ENCODE assay signal across 17 cellular contexts in the genomic region with DNA sequence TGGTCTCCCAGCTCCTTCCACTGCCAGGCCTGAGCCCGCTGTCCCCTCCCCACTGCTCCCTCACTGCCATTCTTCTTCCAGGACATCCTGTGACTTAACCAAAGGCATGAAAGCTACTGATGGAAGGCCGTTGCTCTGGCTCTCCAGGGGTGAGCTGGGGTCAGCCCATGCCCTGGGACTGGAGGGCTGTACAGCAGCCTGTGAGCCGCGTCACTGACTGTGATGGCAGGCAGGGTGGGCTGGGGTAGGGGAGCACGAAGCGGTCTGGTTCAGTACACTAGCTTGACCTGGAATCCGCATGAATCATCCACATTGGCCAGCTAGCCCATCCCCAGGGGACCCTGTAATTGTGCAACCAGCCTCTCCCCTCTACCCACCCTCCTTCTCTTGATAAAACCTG. TPM values are rescaled to one million over a fixed set of nuclear protein-coding genes. Genes with fewer than 3 reads are reported as not detected.
DNase-seq lines count a peak whose midpoint lies in the region; ATAC-seq and TF ChIP-seq lines count a peak whose summit lies in the region.
"Had no signal": no experiment of that assay in that cellular context is flagged by ENCODE, and none has a peak within 500 bp of the region (broad histone marks: within the 10 kb centered on the region; RNA-seq: fewer than 3 reads in every experiment).

No MANE protein-coding gene starts in this region.

- no peak for TF ChIP-seq RAD21 in SK-N-SH (IDR thresholded peaks at IDR 0.05; ENCODE audit: low read length)

- no peaks in the 10 kb centered on the region for H3K27me3 Mint-ChIP-seq in osteocyte (ENCODE audit: unreplicated experiment)

- peaks cover 15 to 27% of the 10 kb centered on the region in 2 donors for H3K4me1 ChIP-seq in ascending aorta
- peaks cover 10% of the 10 kb centered on the region for H3K4me1 ChIP-seq in upper lobe of right lung
- peaks cover 7 to 8% of the 10 kb centered on the region in 2 experiments; a peak in 2 of 4 replicates for H3K4me1 ChIP-seq in SK-N-SH (ENCODE audit: control insufficient read depth in 1 of 2, insufficient read depth in 2 of 2, low read depth in 1 of 2, low read length in 1 of 2)

- H3K9me3 Mint-ChIP-seq in osteocyte (ENCODE audit: unreplicated experiment) = no peaks in the 10 kb centered on the region
- H3K9me3 Mint-ChIP-seq: activated B cell treated with CpG ODN at 0.5 μM for 24 hours; stimulated activated naive CD8-positive, alpha-beta T cell treated with anti-CD3 and anti-CD28 coated beads, Interleukin-15, Interleukin-2, amounts not matched to agents 100 ng/mL and 50 ng/mL, for 24 hours had no signal

- H3K27ac Mint-ChIP-seq in osteocyte (ENCODE audit: unreplicated experiment) = peak overlapping the region; percentile 19
- H3K27ac Mint-ChIP-seq: stimulated activated naive CD8-positive, alpha-beta T cell treated with anti-CD3 and anti-CD28 coated beads, Interleukin-15, Interleukin-2, amounts not matched to agents 100 ng/mL and 50 ng/mL, for 24 hours had no signal

- H3K4me2 ChIP-seq in SK-N-SH = no peak overlapping the region

- H3K9ac ChIP-seq in SK-N-SH = no peak overlapping the region

- H3K4me3 Mint-ChIP-seq in osteocyte (ENCODE audit: unreplicated experiment) = no peak overlapping the region
- H3K4me3 Mint-ChIP-seq: activated B cell treated with CpG ODN at 0.5 μM for 24 hours; activated T-cell treated with anti-CD3 and anti-CD28 coated beads, Interleukin-2, amount 50 U/mL, for 4 hours; stimulated activated naive CD8-positive, alpha-beta T cell treated with anti-CD3 and anti-CD28 coated beads, Interleukin-15, Interleukin-2, amounts not matched to agents 100 ng/mL and 50 ng/mL, for 24 hours had no signal

- H3K27me3 ChIP-seq in ascending aorta (no peaks in the 10 kb centered on the region), upper lobe of right lung (no peaks in the 10 kb centered on the region), SK-N-SH (ENCODE audit: insufficient read depth) (no peaks in the 10 kb centered on the region)

- CTCF ChIA-PET in SK-N-SH (lab: Yijun Ruan, JAX) = interaction anchor here (0.8 to 1.5 kb wide), 2 partner anchors 64 to 302 kb away, joined by 3 to 4 read pairs; no protein-coding TSS in a partner anchor

- no peaks in the 10 kb centered on the region for H3F3A ChIP-seq in SK-N-SH (replicated peaks; ENCODE audit: insufficient read depth)

- 100% methylated on average over 2 of the region's 7 CpGs for WGBS in SK-N-SH (ENCODE audit: low lambda C conversion rate)

- no peaks in the 10 kb centered on the region for H4K20me1 ChIP-seq in SK-N-SH (ENCODE audit: insufficient read depth)

- TF ChIP-seq EP300 in SK-N-SH (IDR thresholded peaks at IDR 0.05; ENCODE audit: borderline replicate concordance in 1 of 2, low read depth in 1 of 2, low read length in 1 of 2) = no peak

- H3K9me2 ChIP-seq in SK-N-SH = no peaks in the 10 kb centered on the region

- intact Hi-C loops in ascending aorta (cut with DNase I) (loop anchor here (2.0 kb wide), 2 partner anchors 19 to 31 kb away; a partner anchor contains a TSS), Right ventricle myocardium superior (cut with DNase I) (no loop called here), upper lobe of right lung (cut with DNase I) (no loop called here)

- no peak overlapping the region for H2AFZ ChIP-seq in SK-N-SH (ENCODE audit: low read depth)

- H3K79me2 ChIP-seq in SK-N-SH (ENCODE audit: insufficient read depth) = no peaks in the 10 kb centered on the region

- H3K4me3 ChIP-seq in ascending aorta = no peak overlapping the region
- H3K4me3 ChIP-seq in upper lobe of right lung = no peak overlapping the region
- H3K4me3 ChIP-seq in SK-N-SH (ENCODE audit: low read depth in 2 of 2, low read length in 1 of 2) = no peak overlapping the region
- H3K4me3 ChIP-seq: SK-N-MC had no signal

- no peaks in the 10 kb centered on the region for H3K9me3 ChIP-seq in ascending aorta
- no peaks in the 10 kb centered on the region for H3K9me3 ChIP-seq in upper lobe of right lung
- H3K9me3 ChIP-seq in SK-N-SH = no peaks in the 10 kb centered on the region

- peaks cover 3% of the 10 kb centered on the region for H3K36me3 Mint-ChIP-seq in osteocyte (ENCODE audit: unreplicated experiment)

- H3K27ac ChIP-seq in ascending aorta = peak overlapping the region; percentile 74 to 80
- H3K27ac ChIP-seq in upper lobe of right lung = no peak overlapping the region
- H3K27ac ChIP-seq in SK-N-SH (ENCODE audit: low read depth in 2 of 2, low read length in 1 of 2) = no peak overlapping the region
- H3K27ac ChIP-seq: SK-N-MC had no signal

- DNase-seq in ascending aorta (ENCODE audit: low spot score in 2 of 2) = peak; percentile 46 to 94
- peak; percentile 93 for DNase-seq in Right ventricle myocardium superior
- no peak for DNase-seq in osteocyte (ENCODE audit: extremely low spot score, unreplicated experiment)
- DNase-seq in upper lobe of right lung = no peak
- DNase-seq in SHP77 (lab: John Stamatoyannopoulos, UW) = no peak
- DNase-seq in NCI-H524 treated with DMSO at 0.1 percent for 48 hours (lab: John Stamatoyannopoulos, UW) = no peak
- DNase-seq in SK-N-SH = no peak
- DNase-seq: activated B cell treated with CpG ODN at 0.5 μM for 24 hours; activated T-cell treated with anti-CD3 and anti-CD28 coated beads, Interleukin-2, amount 50 U/mL, for 4 hours; COR-L47; foreskin melanocyte; islet precursor cell; Kasumi-1; NCI-H1930 had no signal

- peaks cover 55% of the 10 kb centered on the region for H3K4me1 Mint-ChIP-seq in osteocyte (ENCODE audit: unreplicated experiment)

- ATAC-seq in Right ventricle myocardium superior (ENCODE audit: poor library complexity) = peak; percentile 85
- ATAC-seq in upper lobe of right lung = peak; percentile 43
- no peak for ATAC-seq in GM19467 (IDR thresholded peaks at IDR 0.05; ENCODE audit: unreplicated experiment)
- ATAC-seq: activated T-cell treated with anti-CD3 and anti-CD28 coated beads, Interleukin-2, amount 50 U/mL, for 4 hours had no signal

- TF ChIP-seq CTCF in ascending aorta (IDR thresholded peaks at IDR 0.05) (no peak), osteocyte (IDR thresholded peaks at IDR 0.05) (no peak), upper lobe of right lung (IDR thresholded peaks at IDR 0.05) (no peak), SK-N-SH (IDR thresholded peaks at IDR 0.05) (no peak)

- no peaks in the 10 kb centered on the region for H3K36me3 ChIP-seq in ascending aorta
- no peaks in the 10 kb centered on the region for H3K36me3 ChIP-seq in upper lobe of right lung
- H3K36me3 ChIP-seq in SK-N-SH (replicated peaks in 1 of 2; ENCODE audit: control insufficient read depth in 1 of 2, insufficient read depth in 2 of 2, low read length in 1 of 2) = no peaks in the 10 kb centered on the region

- POLR2A ChIA-PET in SK-N-SH (lab: Yijun Ruan, JAX) = no interaction called here

TF ChIP-seq in SK-N-SH, 30 proteins besides CTCF, POLR2A, EP300 and RAD21:
- TF ChIP-seq, protein P1, sequence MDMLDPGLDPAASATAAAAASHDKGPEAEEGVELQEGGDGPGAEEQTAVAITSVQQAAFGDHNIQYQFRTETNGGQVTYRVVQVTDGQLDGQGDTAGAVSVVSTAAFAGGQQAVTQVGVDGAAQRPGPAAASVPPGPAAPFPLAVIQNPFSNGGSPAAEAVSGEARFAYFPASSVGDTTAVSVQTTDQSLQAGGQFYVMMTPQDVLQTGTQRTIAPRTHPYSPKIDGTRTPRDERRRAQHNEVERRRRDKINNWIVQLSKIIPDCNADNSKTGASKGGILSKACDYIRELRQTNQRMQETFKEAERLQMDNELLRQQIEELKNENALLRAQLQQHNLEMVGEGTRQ (IDR thresholded peaks at IDR 0.05; ENCODE audit: borderline replicate concordance, low read depth, low read length) = no peak
- TF ChIP-seq, protein P2, sequence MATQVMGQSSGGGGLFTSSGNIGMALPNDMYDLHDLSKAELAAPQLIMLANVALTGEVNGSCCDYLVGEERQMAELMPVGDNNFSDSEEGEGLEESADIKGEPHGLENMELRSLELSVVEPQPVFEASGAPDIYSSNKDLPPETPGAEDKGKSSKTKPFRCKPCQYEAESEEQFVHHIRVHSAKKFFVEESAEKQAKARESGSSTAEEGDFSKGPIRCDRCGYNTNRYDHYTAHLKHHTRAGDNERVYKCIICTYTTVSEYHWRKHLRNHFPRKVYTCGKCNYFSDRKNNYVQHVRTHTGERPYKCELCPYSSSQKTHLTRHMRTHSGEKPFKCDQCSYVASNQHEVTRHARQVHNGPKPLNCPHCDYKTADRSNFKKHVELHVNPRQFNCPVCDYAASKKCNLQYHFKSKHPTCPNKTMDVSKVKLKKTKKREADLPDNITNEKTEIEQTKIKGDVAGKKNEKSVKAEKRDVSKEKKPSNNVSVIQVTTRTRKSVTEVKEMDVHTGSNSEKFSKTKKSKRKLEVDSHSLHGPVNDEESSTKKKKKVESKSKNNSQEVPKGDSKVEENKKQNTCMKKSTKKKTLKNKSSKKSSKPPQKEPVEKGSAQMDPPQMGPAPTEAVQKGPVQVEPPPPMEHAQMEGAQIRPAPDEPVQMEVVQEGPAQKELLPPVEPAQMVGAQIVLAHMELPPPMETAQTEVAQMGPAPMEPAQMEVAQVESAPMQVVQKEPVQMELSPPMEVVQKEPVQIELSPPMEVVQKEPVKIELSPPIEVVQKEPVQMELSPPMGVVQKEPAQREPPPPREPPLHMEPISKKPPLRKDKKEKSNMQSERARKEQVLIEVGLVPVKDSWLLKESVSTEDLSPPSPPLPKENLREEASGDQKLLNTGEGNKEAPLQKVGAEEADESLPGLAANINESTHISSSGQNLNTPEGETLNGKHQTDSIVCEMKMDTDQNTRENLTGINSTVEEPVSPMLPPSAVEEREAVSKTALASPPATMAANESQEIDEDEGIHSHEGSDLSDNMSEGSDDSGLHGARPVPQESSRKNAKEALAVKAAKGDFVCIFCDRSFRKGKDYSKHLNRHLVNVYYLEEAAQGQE (IDR thresholded peaks at IDR 0.05; ENCODE audit: low read depth, low read length) = no peak
- no peak for TF ChIP-seq JUND (IDR thresholded peaks at IDR 0.05)

RNA-seq across cellular contexts. Expression of a gene that starts 30.8 kb away (rescaled TPM):
- 11.0 TPM for total RNA-seq in ascending aorta
- 6.6 TPM for total RNA-seq in Right ventricle myocardium superior
- total RNA-seq in osteocyte = 21.8 and 22.6 TPM in 2 replicates
- total RNA-seq in upper lobe of right lung = 3.6 TPM
- 2.3 and 3.6 TPM in 2 replicates for polyA plus RNA-seq in SK-N-SH (2012; rRNA removed)
- 1.6 and 2.5 TPM in 2 replicates for polyA plus RNA-seq in SK-N-SH (2012; cell fraction: cytosol; rRNA removed)
- polyA plus RNA-seq in SK-N-SH (2012; cell fraction: nucleus; rRNA removed) = 2.8 and 3.1 TPM in 2 replicates

Comparison
In these comparisons a context has a peak if more than half of its experiments do, and no peak if none do; other contexts are left out.
1. DNase-seq: peak in ascending aorta (2 of 2) and Right ventricle myocardium superior (single experiment); none in osteocyte (single experiment), upper lobe of right lung (single experiment), SHP77 (0 of 2), NCI-H524 treated with DMSO at 0.1 percent for 48 hours (single experiment) and SK-N-SH (single experiment).
2. H3K27ac ChIP-seq: peak in ascending aorta (2 of 2); none in upper lobe of right lung (single experiment) and SK-N-SH (0 of 2).